Comparison of ENCODE assay signal across 15 cellular contexts in genomic region chr2:108833219-108833618, GRCh38. TPM values are rescaled to one million over a fixed set of nuclear protein-coding genes. Genes with fewer than 3 reads are reported as not detected.
A peak's percentile ranks its signal among the peaks of the same experiment; 100 is the strongest.
DNase-seq lines count a peak whose midpoint lies in the region; ATAC-seq, FAIRE-seq and TF ChIP-seq lines count a peak whose summit lies in the region.
"Had no signal": no experiment of that assay in that cellular context is flagged by ENCODE, and none has a peak within 500 bp of the region (broad histone marks: within the 10 kb centered on the region; RNA-seq: fewer than 3 reads in every experiment).

No MANE protein-coding gene starts in this region.

- H3K4me1 ChIP-seq in HUES64 (ENCODE audit: insufficient read depth, low read length): 0 out of 2 replicates have a peak, but pooled peaks cover 6% of the 10 kb centered on the region
- H3K4me1 ChIP-seq in GM12878 (ENCODE audit: control insufficient read depth, insufficient read depth, low read length): no peaks in the 10 kb centered on the region; the same call in none of the 2 replicates
- no peaks in the 10 kb centered on the region for H3K4me1 ChIP-seq in right lobe of liver
- no peaks in the 10 kb centered on the region for H3K4me1 ChIP-seq in pancreas

- POLR2A ChIA-PET in GM12878 (lab: Charles Lee): no interaction called here

- H3K79me2 ChIP-seq in GM12878 (ENCODE audit: control insufficient read depth, insufficient read depth, low read length): no peaks in the 10 kb centered on the region

- H3K9me3 ChIP-seq in HUES64 (ENCODE audit: insufficient read depth, low read depth, low read length): peaks cover 12% of the 10 kb centered on the region; the same call in 1 of the 2 replicates
- H3K9me3 ChIP-seq in GM12878 (replicated peaks; ENCODE audit: control insufficient read depth, insufficient read depth, low read length): no peaks in the 10 kb centered on the region; the same call in 2 of the 3 replicates
- H3K9me3 ChIP-seq in right lobe of liver: no peaks in the 10 kb centered on the region
- no peaks in the 10 kb centered on the region for H3K9me3 ChIP-seq in pancreas

- H3K9ac ChIP-seq in HUES64 (ENCODE audit: low read depth, low read length): no peak overlapping the region
- no peak overlapping the region for H3K9ac ChIP-seq in GM12878 (ENCODE audit: control insufficient read depth, insufficient read depth, low read length)

- TF ChIP-seq CTCF in GM12878 (IDR thresholded peaks at IDR 0.05 in 2 of 3, conservative IDR thresholded peaks at IDR 0.05 in 1 of 3; ENCODE audit: control insufficient read depth in 2 of 3, extremely low read depth in 1 of 3, insufficient read depth in 1 of 3, low read depth in 3 of 3, low read length in 3 of 3) (no peak), right lobe of liver (IDR thresholded peaks at IDR 0.05) (no peak), pancreas (IDR thresholded peaks at IDR 0.05) (no peak)

- in situ Hi-C loops in GM12878 (cut with MboI): no loop called here

- H4K20me1 ChIP-seq in GM12878 (ENCODE audit: control insufficient read depth, insufficient read depth): no peaks in the 10 kb centered on the region

- TF ChIP-seq POLR2A in GM12878 (IDR thresholded peaks at IDR 0.05; ENCODE audit: low read depth, low read length): no peak
- no peak for TF ChIP-seq POLR2A in right lobe of liver (IDR thresholded peaks at IDR 0.05)

- H3K27ac ChIP-seq in HUES64 (ENCODE audit: low read depth, low read length) (0 out of 2 replicates have a peak overlapping the region, but pooled peaks have one; percentile 55), GM12878 (ENCODE audit: control insufficient read depth, insufficient read depth) (peak overlapping the region; percentile 33; the same call in 1 of the 2 replicates), right lobe of liver (no peak overlapping the region), pancreas (no peak overlapping the region)
- H3K27ac ChIP-seq: RWPE1 had no signal

- H2AFZ ChIP-seq in GM12878 (ENCODE audit: control insufficient read depth, low read depth, low read length): peak overlapping the region; percentile 23

- no peak for FAIRE-seq in GM12878 (lab: Jason Lieb, UNC)
- no peak for FAIRE-seq in pancreas (lab: Jason Lieb, UNC)

- H3K4me2 ChIP-seq in GM12878 (ENCODE audit: control insufficient read depth, insufficient read depth): no peak overlapping the region

- peak; percentile 25 to 30 for ATAC-seq in activated CD4-positive, CD25-positive, alpha-beta regulatory T cell treated with anti-CD3 and anti-CD28 coated beads, Interleukin-2, amount 50 U/mL, for 24 hours
- ATAC-seq in GM12878 (no peak; the same call in 1 of the 3 replicates), right lobe of liver (peak; percentile 33 to 83 (median 41)), pancreas (no peak)
- ATAC-seq: stimulated activated naive B cell treated with anti-CD40 and anti-IgM and Interleukin-4, amounts not matched to agents 10 μg/mL and 1 μg/mL and 100 μg/mL, for 72 hours had no signal

- no TSS peak for BruUV-seq in GM12878 (replicated peaks; lab: Mats Ljungman, UMichigan)

- H3K36me3 ChIP-seq in HUES64 (ENCODE audit: insufficient read depth, low read length): peaks cover 32% of the 10 kb centered on the region; the same call in 1 of the 2 replicates
- no peaks in the 10 kb centered on the region for H3K36me3 ChIP-seq in GM12878 (ENCODE audit: control insufficient read depth in 2 of 2, insufficient read depth in 2 of 2, low read length in 1 of 2)
- no peaks in the 10 kb centered on the region for H3K36me3 ChIP-seq in right lobe of liver
- no peaks in the 10 kb centered on the region for H3K36me3 ChIP-seq in pancreas

- DNase-seq in activated CD4-positive, CD25-positive, alpha-beta regulatory T cell (lab: John Stamatoyannopoulos, UW): no peak
- DNase-seq in GM12878 (ENCODE audit: low read depth, low spot score) (no peak), right lobe of liver (no peak), GM03348 (ENCODE audit: low spot score) (no peak), inferior parietal cortex (ENCODE audit: extremely low spot score) (no peak), pancreas (no peak)
- DNase-seq: ACHN; GOT3; NCI-H1048; NCI-H524 treated with DMSO at 0.1 percent for 48 hours; stimulated activated CD4-positive, alpha-beta T cell treated with anti-CD3 and anti-CD28 coated beads, Interleukin-2, amount 100 ng/mL, for 48 hours; stimulated activated naive B cell treated with anti-CD40 and anti-IgM and Interleukin-4, amounts not matched to agents 10 μg/mL and 1 μg/mL and 100 μg/mL, for 72 hours had no signal

- intact Hi-C loops in GM12878 (cut with micrococcal nuclease; ENCODE audit: unreplicated experiment): no loop called here
- intact Hi-C loops in right lobe of liver (cut with DNase I): no loop called here
- intact Hi-C loops in pancreas (cut with DNase I): no loop called here

- H3K27me3 ChIP-seq in HUES64 (ENCODE audit: insufficient read depth, low read length): no peaks in the 10 kb centered on the region
- H3K27me3 ChIP-seq in GM12878 (replicated peaks in 1 of 2; ENCODE audit: control insufficient read depth in 2 of 2, insufficient read depth in 2 of 2, low read length in 1 of 2): no peaks in the 10 kb centered on the region
- no peaks in the 10 kb centered on the region for H3K27me3 ChIP-seq in right lobe of liver
- H3K27me3 ChIP-seq in pancreas: no peaks in the 10 kb centered on the region

- TF ChIP-seq RAD21 in GM12878 (IDR thresholded peaks at IDR 0.05; ENCODE audit: insufficient read depth, low read depth, low read length): no peak

- H3K4me3 ChIP-seq in HUES64 (ENCODE audit: low read length) (no peak overlapping the region), GM12878 (no peak overlapping the region), right lobe of liver (no peak overlapping the region), pancreas (no peak overlapping the region)

- no peak for TF ChIP-seq EP300 in GM12878 (IDR thresholded peaks at IDR 0.05; ENCODE audit: borderline replicate concordance in 1 of 2, control insufficient read depth in 1 of 2, low read depth in 2 of 2, low read length in 2 of 2)

- CTCF ChIA-PET in GM12878 (lab: Yijun Ruan, JAX): interaction anchor here (1.2 kb wide), 1 partner anchor 8 kb away, joined by 3 read pairs; no protein-coding TSS in a partner anchor

- RAD21 ChIA-PET in GM12878 (lab: Charles Lee; ENCODE audit: unreplicated experiment): no interaction called here

- SMC1A ChIA-PET in GM12878 (lab: Charles Lee; ENCODE audit: uncharacterized antibody, unreplicated experiment): no interaction called here

TF ChIP-seq in GM12878, 131 proteins besides CTCF, POLR2A, EP300 and RAD21 (continues in another document):
- TF ChIP-seq ZNF592 (IDR thresholded peaks at IDR 0.05): no peak
- no peak for TF ChIP-seq SRF (IDR thresholded peaks at IDR 0.05; ENCODE audit: low read depth in 2 of 2, low read length in 2 of 2)
- no peak for TF ChIP-seq NR2C2 (IDR thresholded peaks at IDR 0.05; ENCODE audit: borderline replicate concordance, control insufficient read depth, insufficient read length, low read depth)
- TF ChIP-seq TCF7 (IDR thresholded peaks at IDR 0.05; ENCODE audit: borderline replicate concordance): no peak
- no peak for TF ChIP-seq POLR2AphosphoS2 (IDR thresholded peaks at IDR 0.05; ENCODE audit: low read depth, low read length)

RNA-seq across cellular contexts. Expression of gene CCDC138, which starts 46.6 kb away (rescaled TPM):
- polyA plus RNA-seq in HUES64 (2013, experiment 1 of 2): 29.6 TPM
- polyA plus RNA-seq in HUES64 (2013, experiment 2 of 2): 32.1 TPM
- total RNA-seq in GM12878 (2013; cell fraction: nucleolus; rRNA removed): 47.3 and 59.2 TPM in 2 replicates
- total RNA-seq in GM12878 (2014; rRNA removed) (10.3 and 12.3 TPM in 2 replicates), GM12878 (2014; rRNA removed; fragmentation: Illumina TruSeq; extraction: Trizol) (17.5 and 18.7 TPM in 2 replicates), GM12878 (2021) (9.5 and 12.4 TPM in 2 replicates), right lobe of liver (1 to 10 TPM; 1.3 to 3.3 (median 2.4) TPM), pancreas (1 to 10 TPM; 1.0 to 2.0 (median 1.7) TPM)
- polyA plus RNA-seq in GM12878 (2011; ENCODE audit: low read depth): 5.2 TPM
- polyA plus RNA-seq in GM12878 (2011; rRNA removed) (8.5 and 14.7 TPM in 2 replicates), GM12878 (2014; fragmentation: Illumina TruSeq; extraction: Trizol) (12.0 and 22.0 TPM in 2 replicates), GM12878 (2014; fragmentation: Nextera tagmentation; extraction: Ambion mirVana) (10 to 100 TPM; 13.6 to 16.9 TPM), GM12878 (2014; rRNA removed) (7.9 and 9.5 TPM in 2 replicates), GM12878 (2016; fragmentation: Nextera tagmentation; extraction: Ambion mirVana) (10 to 100 TPM; 18.7 to 19.4 TPM), pancreas (1 to 10 TPM in 1 of 2 donors, under 1 TPM in 1; 0.72 to 1.4 TPM)
- 2.3 and 2.9 TPM in 2 replicates for polyA plus RNA-seq in GM12878 (2011; cell fraction: cytosol; rRNA removed)
- polyA plus RNA-seq in GM12878 (2011; cell fraction: nucleus; rRNA removed): 5.5 and 7.7 TPM in 2 replicates
- polyA plus RNA-seq in GM12878 (2012): 4.6 and 4.9 TPM in 2 replicates
- polyA minus RNA-seq in GM12878 (2011; rRNA and poly(A)+ RNA removed): 7.6 and 10.0 TPM in 2 replicates
- 4.4 and 4.6 TPM in 2 replicates for polyA minus RNA-seq in GM12878 (2011; cell fraction: cytosol; rRNA and poly(A)+ RNA removed)
- polyA minus RNA-seq in GM12878 (2011; cell fraction: nucleus; rRNA and poly(A)+ RNA removed): 8.8 and 11.8 TPM in 2 replicates

Comparison
In these comparisons a context has a peak if more than half of its experiments do, and no peak if none do; other contexts are left out.
1. ATAC-seq: peak in activated CD4-positive, CD25-positive, alpha-beta regulatory T cell treated with anti-CD3 and anti-CD28 coated beads, Interleukin-2, amount 50 U/mL, for 24 hours (2 of 2) and right lobe of liver (4 of 4); none in GM12878 (single experiment) and pancreas (0 of 4).
2. H3K27ac ChIP-seq: peak in HUES64 (single experiment) and GM12878 (single experiment); none in right lobe of liver (0 of 3) and pancreas (0 of 4).